18 cellular contexts compared by ENCODE assay signal in genomic region chr18:55219823-55220222, GRCh38.
"Had no signal": no experiment of that assay in that cellular context is flagged by ENCODE, and none has a peak within 500 bp of the region (broad histone marks: within the 10 kb centered on the region; RNA-seq: fewer than 3 reads in every experiment).

No MANE protein-coding gene starts in this region.

- DNase-seq: IMR-90, KG1, NCI-H1092, NCI-H1105 treated with DMSO at 0.1 percent for 48 hours, NCI-H1417 treated with DMSO at 0.1 percent for 48 hours, NCI-H1694 treated with DMSO at 0.1 percent for 48 hours, NCI-H1930, NCI-H2081, NCI-H2107, NCI-H2227 treated with DMSO at 0.1 percent for 48 hours, NCI-H524, NCI-H526 treated with DMSO at 0.1 percent for 48 hours, NCI-H748 treated with DMSO at 0.1 percent for 48 hours, PC-3, SHP77 treated with DMSO at 0.1 percent for 48 hours, SJCRH30 had no signal

- H3K27me3 ChIP-seq: SJCRH30 had no signal

- H3K4me3 ChIP-seq: SJCRH30 had no signal

- ATAC-seq: HepG2, Panc1, PC-3 had no signal

- H3K9me3 ChIP-seq: SJCRH30 had no signal

- H3K36me3 ChIP-seq: SJCRH30 had no signal

- H3K27ac ChIP-seq: SJCRH30 had no signal

- H3K4me1 ChIP-seq: SJCRH30 had no signal
